Comparison of ENCODE assay signal across 1 cellular context in the genomic region with DNA sequence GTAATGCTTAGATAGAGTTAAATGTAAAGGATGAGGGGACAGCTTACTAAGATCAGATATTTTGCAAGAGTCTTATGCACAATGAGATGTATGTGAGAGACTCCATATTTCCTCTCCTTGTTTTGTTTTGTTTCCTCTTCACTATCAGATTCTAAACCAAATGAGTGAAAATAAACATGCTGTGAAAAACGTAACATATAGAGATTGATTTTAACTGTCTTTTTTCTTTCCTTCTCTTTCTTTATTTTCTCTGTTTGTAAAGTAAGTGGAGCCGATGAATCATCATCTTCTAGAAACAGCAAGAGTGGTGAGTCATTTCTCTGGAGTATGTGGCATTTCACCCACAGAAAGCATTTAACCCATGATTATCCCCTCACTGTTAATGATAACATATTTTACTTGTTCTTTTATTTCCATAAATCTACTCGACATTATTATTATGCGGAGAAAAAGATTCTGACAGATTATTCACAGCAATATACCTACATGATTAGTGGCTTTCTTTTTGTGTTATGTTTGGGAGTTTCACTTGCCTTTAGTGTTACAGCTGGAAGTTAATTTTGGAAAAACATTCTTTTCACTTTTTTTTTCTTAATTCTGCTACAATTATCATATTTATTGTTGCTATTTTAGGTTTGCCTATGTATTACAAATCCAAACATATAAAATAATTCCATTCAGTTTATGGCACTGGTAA.
A peak's percentile ranks its signal among the peaks of the same experiment; 100 is the strongest.
TF ChIP-seq lines count a peak whose summit lies in the region.

No MANE protein-coding gene starts in this region.

TF ChIP-seq in HEK293, 187 proteins besides CTCF, POLR2A, EP300 and RAD21 (continued from another document and continues in another):
- TF ChIP-seq, protein P1, sequence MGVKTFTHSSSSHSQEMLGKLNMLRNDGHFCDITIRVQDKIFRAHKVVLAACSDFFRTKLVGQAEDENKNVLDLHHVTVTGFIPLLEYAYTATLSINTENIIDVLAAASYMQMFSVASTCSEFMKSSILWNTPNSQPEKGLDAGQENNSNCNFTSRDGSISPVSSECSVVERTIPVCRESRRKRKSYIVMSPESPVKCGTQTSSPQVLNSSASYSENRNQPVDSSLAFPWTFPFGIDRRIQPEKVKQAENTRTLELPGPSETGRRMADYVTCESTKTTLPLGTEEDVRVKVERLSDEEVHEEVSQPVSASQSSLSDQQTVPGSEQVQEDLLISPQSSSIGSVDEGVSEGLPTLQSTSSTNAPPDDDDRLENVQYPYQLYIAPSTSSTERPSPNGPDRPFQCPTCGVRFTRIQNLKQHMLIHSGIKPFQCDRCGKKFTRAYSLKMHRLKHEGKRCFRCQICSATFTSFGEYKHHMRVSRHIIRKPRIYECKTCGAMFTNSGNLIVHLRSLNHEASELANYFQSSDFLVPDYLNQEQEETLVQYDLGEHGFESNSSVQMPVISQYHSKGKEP (tag by site-specific recombination; IDR thresholded peaks at IDR 0.05): no peak
- TF ChIP-seq, protein P2, sequence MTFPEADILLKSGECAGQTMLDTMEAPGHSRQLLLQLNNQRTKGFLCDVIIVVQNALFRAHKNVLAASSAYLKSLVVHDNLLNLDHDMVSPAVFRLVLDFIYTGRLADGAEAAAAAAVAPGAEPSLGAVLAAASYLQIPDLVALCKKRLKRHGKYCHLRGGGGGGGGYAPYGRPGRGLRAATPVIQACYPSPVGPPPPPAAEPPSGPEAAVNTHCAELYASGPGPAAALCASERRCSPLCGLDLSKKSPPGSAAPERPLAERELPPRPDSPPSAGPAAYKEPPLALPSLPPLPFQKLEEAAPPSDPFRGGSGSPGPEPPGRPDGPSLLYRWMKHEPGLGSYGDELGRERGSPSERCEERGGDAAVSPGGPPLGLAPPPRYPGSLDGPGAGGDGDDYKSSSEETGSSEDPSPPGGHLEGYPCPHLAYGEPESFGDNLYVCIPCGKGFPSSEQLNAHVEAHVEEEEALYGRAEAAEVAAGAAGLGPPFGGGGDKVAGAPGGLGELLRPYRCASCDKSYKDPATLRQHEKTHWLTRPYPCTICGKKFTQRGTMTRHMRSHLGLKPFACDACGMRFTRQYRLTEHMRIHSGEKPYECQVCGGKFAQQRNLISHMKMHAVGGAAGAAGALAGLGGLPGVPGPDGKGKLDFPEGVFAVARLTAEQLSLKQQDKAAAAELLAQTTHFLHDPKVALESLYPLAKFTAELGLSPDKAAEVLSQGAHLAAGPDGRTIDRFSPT (tag by site-specific recombination; IDR thresholded peaks at IDR 0.05): peak; percentile 94
- TF ChIP-seq ZNF280C (tag by site-specific recombination; IDR thresholded peaks at IDR 0.05) (no peak), KLF9 (tag by site-specific recombination; IDR thresholded peaks at IDR 0.05; ENCODE audit: low read depth) (no peak), ZNF596 (tag by site-specific recombination; IDR thresholded peaks at IDR 0.05) (no peak), ZNF10 (tag by site-specific recombination; IDR thresholded peaks at IDR 0.05) (no peak), ZNF174 (tag by site-specific recombination; IDR thresholded peaks at IDR 0.05) (no peak), ZBTB48 (tag by site-specific recombination; IDR thresholded peaks at IDR 0.05) (no peak), ZNF24 (tag by site-specific recombination; IDR thresholded peaks at IDR 0.05) (no peak), ZNF600 (tag by site-specific recombination; IDR thresholded peaks at IDR 0.05) (no peak), SETDB1 (IDR thresholded peaks at IDR 0.05; ENCODE audit: insufficient read length, low read length) (no peak), EGR2 (tag by site-specific recombination; IDR thresholded peaks at IDR 0.05; ENCODE audit: low read depth) (no peak), ZNF239 (tag by site-specific recombination; IDR thresholded peaks at IDR 0.05) (no peak), ZNF555 (tag by site-specific recombination; conservative IDR thresholded peaks at IDR 0.05) (no peak), ZNF76 (tag by site-specific recombination; IDR thresholded peaks at IDR 0.05; ENCODE audit: borderline replicate concordance, low read depth) (no peak), ZNF423 (tag by site-specific recombination; IDR thresholded peaks at IDR 0.05) (no peak), ZNF610 (tag by site-specific recombination; IDR thresholded peaks at IDR 0.05; ENCODE audit: borderline replicate concordance) (no peak), ZNF623 (tag by site-specific recombination; IDR thresholded peaks at IDR 0.05) (no peak), MEIS1 (CRISPR knock-in tag; IDR thresholded peaks at IDR 0.05; ENCODE audit: borderline replicate concordance) (no peak), ZNF501 (tag by site-specific recombination; IDR thresholded peaks at IDR 0.05) (no peak), MYNN (tag by site-specific recombination; IDR thresholded peaks at IDR 0.05; ENCODE audit: borderline replicate concordance) (no peak), TRIM28 (IDR thresholded peaks at IDR 0.05; ENCODE audit: borderline replicate concordance, low read length) (peak; percentile 77; the same call in 1 of the 2 replicates), ZNF660 (tag by site-specific recombination; IDR thresholded peaks at IDR 0.05) (peak; percentile 39; the same call in 1 of the 2 replicates), ZIC2 (tag by site-specific recombination; IDR thresholded peaks at IDR 0.05) (no peak), ZNF146 (tag by site-specific recombination; IDR thresholded peaks at IDR 0.05) (no peak), ZNF558 (tag by site-specific recombination; IDR thresholded peaks at IDR 0.05) (no peak), ZNF324 (tag by site-specific recombination; IDR thresholded peaks at IDR 0.05) (no peak), ZNF776 (tag by site-specific recombination; IDR thresholded peaks at IDR 0.05; ENCODE audit: borderline replicate concordance) (no peak), IKZF3 (tag by site-specific recombination; IDR thresholded peaks at IDR 0.05) (0 out of 2 replicates have a peak, but pooled peaks have one; percentile 33), ZBTB7A (tag by site-specific recombination; IDR thresholded peaks at IDR 0.05; ENCODE audit: low read depth) (no peak), ZNF184 (tag by site-specific recombination; IDR thresholded peaks at IDR 0.05) (no peak), ZXDB (tag by site-specific recombination; IDR thresholded peaks at IDR 0.05) (0 out of 2 replicates have a peak, but pooled peaks have one; percentile 33), RBAK (tag by site-specific recombination; IDR thresholded peaks at IDR 0.05) (no peak), ZNF138 (tag by site-specific recombination; IDR thresholded peaks at IDR 0.05; ENCODE audit: borderline replicate concordance) (no peak), ZNF341 (tag by site-specific recombination; IDR thresholded peaks at IDR 0.05; ENCODE audit: low read depth) (no peak), ZNF544 (tag by site-specific recombination; IDR thresholded peaks at IDR 0.05) (no peak), OVOL3 (tag by site-specific recombination; IDR thresholded peaks at IDR 0.05) (no peak), ZNF521 (tag by site-specific recombination; IDR thresholded peaks at IDR 0.05) (no peak), ZNF621 (tag by site-specific recombination; IDR thresholded peaks at IDR 0.05) (no peak), ZNF292 (tag by site-specific recombination; IDR thresholded peaks at IDR 0.05; ENCODE audit: borderline replicate concordance, low read depth) (no peak), WT1 (tag by site-specific recombination; IDR thresholded peaks at IDR 0.05) (no peak), ZBTB20 (tag by site-specific recombination; IDR thresholded peaks at IDR 0.05) (no peak), ZNF768 (tag by site-specific recombination; IDR thresholded peaks at IDR 0.05) (no peak), ZNF561 (tag by site-specific recombination; IDR thresholded peaks at IDR 0.05; ENCODE audit: borderline replicate concordance) (no peak), ZNF518A (tag by site-specific recombination; conservative IDR thresholded peaks at IDR 0.05; ENCODE audit: low read depth) (no peak; the same call in 1 of the 2 replicates), HOXC10 (CRISPR knock-in tag; IDR thresholded peaks at IDR 0.05) (no peak), ZSCAN30 (tag by site-specific recombination; IDR thresholded peaks at IDR 0.05) (no peak), ZNF202 (tag by site-specific recombination; IDR thresholded peaks at IDR 0.05; ENCODE audit: borderline replicate concordance) (no peak), ZNF670 (tag by site-specific recombination; IDR thresholded peaks at IDR 0.05; ENCODE audit: low read depth) (no peak)
- TF ChIP-seq, protein P3, sequence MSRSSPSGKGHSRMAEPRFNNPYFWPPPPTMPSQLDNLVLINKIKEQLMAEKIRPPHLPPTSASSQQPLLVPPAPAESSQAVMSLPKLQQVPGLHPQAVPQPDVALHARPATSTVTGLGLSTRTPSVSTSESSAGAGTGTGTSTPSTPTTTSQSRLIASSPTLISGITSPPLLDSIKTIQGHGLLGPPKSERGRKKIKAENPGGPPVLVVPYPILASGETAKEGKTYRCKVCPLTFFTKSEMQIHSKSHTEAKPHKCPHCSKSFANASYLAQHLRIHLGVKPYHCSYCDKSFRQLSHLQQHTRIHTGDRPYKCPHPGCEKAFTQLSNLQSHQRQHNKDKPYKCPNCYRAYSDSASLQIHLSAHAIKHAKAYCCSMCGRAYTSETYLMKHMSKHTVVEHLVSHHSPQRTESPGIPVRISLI (tag by site-specific recombination; IDR thresholded peaks at IDR 0.05): peak; percentile 50; the same call in 1 of the 2 replicates
- TF ChIP-seq, protein P4, sequence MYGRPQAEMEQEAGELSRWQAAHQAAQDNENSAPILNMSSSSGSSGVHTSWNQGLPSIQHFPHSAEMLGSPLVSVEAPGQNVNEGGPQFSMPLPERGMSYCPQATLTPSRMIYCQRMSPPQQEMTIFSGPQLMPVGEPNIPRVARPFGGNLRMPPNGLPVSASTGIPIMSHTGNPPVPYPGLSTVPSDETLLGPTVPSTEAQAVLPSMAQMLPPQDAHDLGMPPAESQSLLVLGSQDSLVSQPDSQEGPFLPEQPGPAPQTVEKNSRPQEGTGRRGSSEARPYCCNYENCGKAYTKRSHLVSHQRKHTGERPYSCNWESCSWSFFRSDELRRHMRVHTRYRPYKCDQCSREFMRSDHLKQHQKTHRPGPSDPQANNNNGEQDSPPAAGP (tag by site-specific recombination; IDR thresholded peaks at IDR 0.05): no peak
- TF ChIP-seq, protein P5, sequence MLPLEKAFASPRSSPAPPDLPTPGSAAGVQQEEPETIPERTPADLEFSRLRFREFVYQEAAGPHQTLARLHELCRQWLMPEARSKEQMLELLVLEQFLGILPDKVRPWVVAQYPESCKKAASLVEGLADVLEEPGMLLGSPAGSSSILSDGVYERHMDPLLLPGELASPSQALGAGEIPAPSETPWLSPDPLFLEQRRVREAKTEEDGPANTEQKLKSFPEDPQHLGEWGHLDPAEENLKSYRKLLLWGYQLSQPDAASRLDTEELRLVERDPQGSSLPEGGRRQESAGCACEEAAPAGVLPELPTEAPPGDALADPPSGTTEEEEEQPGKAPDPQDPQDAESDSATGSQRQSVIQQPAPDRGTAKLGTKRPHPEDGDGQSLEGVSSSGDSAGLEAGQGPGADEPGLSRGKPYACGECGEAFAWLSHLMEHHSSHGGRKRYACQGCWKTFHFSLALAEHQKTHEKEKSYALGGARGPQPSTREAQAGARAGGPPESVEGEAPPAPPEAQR (tag by site-specific recombination; IDR thresholded peaks at IDR 0.05): no peak
